Comparison of ENCODE assay signal across 9 cellular contexts in the genomic region with DNA sequence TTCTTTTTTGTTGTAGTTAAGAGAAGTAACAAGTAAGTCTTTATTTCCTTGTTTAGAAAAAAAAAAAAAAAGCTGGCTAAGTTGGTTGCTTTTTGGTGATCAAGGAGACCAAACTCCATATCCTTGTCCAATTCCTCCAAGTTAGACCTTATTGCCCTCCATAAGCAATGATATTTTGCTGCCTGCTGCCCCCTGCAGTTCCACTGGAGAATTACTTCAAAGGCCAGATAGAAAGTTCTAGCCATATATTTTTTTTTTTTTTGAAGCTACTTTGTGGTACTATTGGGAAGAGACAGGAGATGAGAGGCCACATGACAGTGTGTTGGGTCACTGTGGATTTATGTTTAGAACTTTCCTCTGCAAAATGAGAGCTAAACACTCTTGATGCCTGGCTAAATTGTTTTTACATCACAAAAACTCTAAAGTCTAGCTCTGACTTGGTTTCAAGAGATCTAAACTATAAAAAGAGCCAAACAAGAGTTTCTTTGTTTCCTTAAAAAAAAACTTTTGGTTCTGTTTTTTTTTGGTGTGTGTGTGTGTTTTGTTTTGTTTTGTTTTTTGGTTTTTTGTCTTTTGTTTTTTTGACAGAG.
A peak's percentile ranks its signal among the peaks of the same experiment; 100 is the strongest.
DNase-seq lines count a peak whose midpoint lies in the region; ATAC-seq and TF ChIP-seq lines count a peak whose summit lies in the region.
"Had no signal": no experiment of that assay in that cellular context is flagged by ENCODE, and none has a peak within 500 bp of the region (broad histone marks: within the 10 kb centered on the region; RNA-seq: fewer than 3 reads in every experiment).

No MANE protein-coding gene starts in this region.

- no peak overlapping the region for H2AFZ ChIP-seq in SU-DHL-6 (ENCODE audit: low read depth, low read length, severe bottlenecking)
- H2AFZ ChIP-seq: parathyroid adenoma had no signal

- H3K4me1 Mint-ChIP-seq in Caco-2 (ENCODE audit: low read depth, unreplicated experiment), result no peaks in the 10 kb centered on the region

- H3K36me3 ChIP-seq in Caco-2 (ENCODE audit: control insufficient read depth, insufficient read depth, low read length), result no peaks in the 10 kb centered on the region
- peaks cover 11% of the 10 kb centered on the region; the same call in 1 of the 2 replicates for H3K36me3 ChIP-seq in SU-DHL-6 (ENCODE audit: low read length)
- peaks cover 53% of the 10 kb centered on the region for H3K36me3 ChIP-seq in brain microvascular endothelial cell (replicated peaks)
- peaks cover 0 to 7% (median 0%) of the 10 kb centered on the region in 4 donors for H3K36me3 ChIP-seq in liver (ENCODE audit: control insufficient read depth in 4 of 4, insufficient read depth in 3 of 4, low read depth in 1 of 4, low read length in 3 of 4)

- DNase-seq in Caco-2 (peak; percentile 69 to 76), HCEC 1CT (peak; percentile 53), brain microvascular endothelial cell (peak; percentile 42), stromal cell of bone marrow (ENCODE audit: low read depth) (peak; percentile 33), HuH-7 (ENCODE audit: low spot score) (no peak)

- in situ Hi-C loops in brain microvascular endothelial cell (cut with HindIII; ENCODE audit: low pct_ligation_motif_present, low sequenced_read_pairs), result no loop called here

- BruUV-seq in Caco-2 (replicated peaks; lab: Mats Ljungman, UMichigan), result no TSS peak

- no peaks in the 10 kb centered on the region for H4K20me1 ChIP-seq in SU-DHL-6 (ENCODE audit: low read depth, low read length)

- no peaks in the 10 kb centered on the region for H3K9me3 Mint-ChIP-seq in Caco-2 (ENCODE audit: unreplicated experiment)

- H3K36me3 Mint-ChIP-seq in Caco-2 (ENCODE audit: insufficient read depth, unreplicated experiment), result no peaks in the 10 kb centered on the region

- H3K4me1 ChIP-seq in Caco-2 (no peaks in the 10 kb centered on the region), liver (ENCODE audit: control insufficient read depth in 4 of 4, insufficient read depth in 4 of 4, low read length in 3 of 4) (no peaks in the 10 kb centered on the region)
- H3K4me1 ChIP-seq: parathyroid adenoma had no signal

- TF ChIP-seq RAD21 in liver (IDR thresholded peaks at IDR 0.05), result peak; percentile 61 to 69

- intact Hi-C loops in Caco-2 (cut with micrococcal nuclease; ENCODE audit: unreplicated experiment), result no loop called here

- no peaks in the 10 kb centered on the region for H3K27me3 ChIP-seq in Caco-2 (replicated peaks; ENCODE audit: control insufficient read depth, insufficient read depth, low read length)
- no peaks in the 10 kb centered on the region for H3K27me3 ChIP-seq in SU-DHL-6 (ENCODE audit: low read length)
- H3K27me3 ChIP-seq in brain microvascular endothelial cell (replicated peaks), result no peaks in the 10 kb centered on the region
- H3K27me3 ChIP-seq in liver (ENCODE audit: control insufficient read depth in 4 of 4, insufficient read depth in 4 of 4, low read length in 3 of 4), result no peaks in the 10 kb centered on the region

- H3K27ac Mint-ChIP-seq in Caco-2 (ENCODE audit: unreplicated experiment), result no peak overlapping the region

- peaks cover 6% of the 10 kb centered on the region; the same call in 1 of the 2 replicates for H3F3A ChIP-seq in SU-DHL-6 (ENCODE audit: insufficient read depth)

- no peaks in the 10 kb centered on the region for H3K27me3 Mint-ChIP-seq in Caco-2 (ENCODE audit: insufficient read depth, unreplicated experiment)

- H3K9ac ChIP-seq in SU-DHL-6 (ENCODE audit: low read length) (no peak overlapping the region), liver (ENCODE audit: low read depth in 1 of 2, low read length in 2 of 2) (no peak overlapping the region)
- H3K9ac ChIP-seq: parathyroid adenoma had no signal

- H3K79me2 ChIP-seq in SU-DHL-6 (ENCODE audit: insufficient read depth, low read length), result no peaks in the 10 kb centered on the region
- H3K79me2 ChIP-seq: parathyroid adenoma had no signal

- POLR2A ChIA-PET in Caco-2 (lab: Charles Lee), result no interaction called here

- TF ChIP-seq CTCF in Caco-2 (IDR thresholded peaks at IDR 0.05; ENCODE audit: insufficient read depth in 1 of 2, low read depth in 1 of 2, low read length in 1 of 2, severe bottlenecking in 1 of 2, unreplicated experiment in 1 of 2) (peak; percentile 61 to 71), SU-DHL-6 (IDR thresholded peaks at IDR 0.05; ENCODE audit: insufficient read depth, low read length, poor library complexity, severe bottlenecking) (peak; percentile 94), brain microvascular endothelial cell (IDR thresholded peaks at IDR 0.05; ENCODE audit: low read depth, low read length, missing control alignments) (peak; percentile 83), liver (IDR thresholded peaks at IDR 0.05; ENCODE audit: low read depth, low read length, missing input control) (peak; percentile 53)

- H3K4me3 ChIP-seq in Caco-2 (ENCODE audit: low read depth, low read length), result no peak overlapping the region
- H3K4me3 ChIP-seq in SU-DHL-6 (ENCODE audit: insufficient read depth, low read length, poor library complexity, severe bottlenecking), result no peak overlapping the region
- no peak overlapping the region for H3K4me3 ChIP-seq in brain microvascular endothelial cell (ENCODE audit: low read depth, low read length)
- H3K4me3 ChIP-seq in liver (ENCODE audit: low read depth in 1 of 3, low read length in 3 of 3), result no peak overlapping the region

- H3K4me2 ChIP-seq in SU-DHL-6 (ENCODE audit: low read depth, low read length, poor library complexity, severe bottlenecking), result no peak overlapping the region

- H3K27ac ChIP-seq in SU-DHL-6 (ENCODE audit: low read depth, low read length), result no peak overlapping the region
- H3K27ac ChIP-seq in brain microvascular endothelial cell, result no peak overlapping the region
- no peak overlapping the region for H3K27ac ChIP-seq in liver (ENCODE audit: low read depth in 1 of 2, low read length in 2 of 2)
- H3K27ac ChIP-seq: parathyroid adenoma had no signal

- ATAC-seq in GM18867 (IDR thresholded peaks at IDR 0.05; ENCODE audit: unreplicated experiment), result no peak

- H3K4me3 Mint-ChIP-seq in Caco-2 (ENCODE audit: unreplicated experiment), result no peak overlapping the region

- CTCF ChIA-PET in Caco-2 (lab: Charles Lee), result interaction anchor here (0.5 to 0.7 kb wide), 13 partner anchors 9 to 1039 kb away, joined by 3 to 6 read pairs (median 3); partner anchors contain the start of gene TTC27

- H3K9me3 ChIP-seq in Caco-2 (no peaks in the 10 kb centered on the region), SU-DHL-6 (ENCODE audit: insufficient read depth, low read length) (no peaks in the 10 kb centered on the region), liver (ENCODE audit: control insufficient read depth in 4 of 4, low read length in 3 of 4) (no peaks in the 10 kb centered on the region)

- H3K9me2 ChIP-seq in SU-DHL-6 (replicated peaks; ENCODE audit: insufficient read depth, low read length), result no peaks in the 10 kb centered on the region

TF ChIP-seq in liver, 16 proteins besides CTCF, POLR2A, EP300 and RAD21:
- TF ChIP-seq FOXA1 (IDR thresholded peaks at IDR 0.05) (no peak), TAF1 (conservative IDR thresholded peaks at IDR 0.05) (no peak), MAX (IDR thresholded peaks at IDR 0.05) (no peak), YY1 (IDR thresholded peaks at IDR 0.05) (no peak), RXRA (IDR thresholded peaks at IDR 0.05) (no peak), SP1 (IDR thresholded peaks at IDR 0.05) (no peak)
TF ChIP-seq in liver: peak in this region for 0.
